In the genomic region with DNA sequence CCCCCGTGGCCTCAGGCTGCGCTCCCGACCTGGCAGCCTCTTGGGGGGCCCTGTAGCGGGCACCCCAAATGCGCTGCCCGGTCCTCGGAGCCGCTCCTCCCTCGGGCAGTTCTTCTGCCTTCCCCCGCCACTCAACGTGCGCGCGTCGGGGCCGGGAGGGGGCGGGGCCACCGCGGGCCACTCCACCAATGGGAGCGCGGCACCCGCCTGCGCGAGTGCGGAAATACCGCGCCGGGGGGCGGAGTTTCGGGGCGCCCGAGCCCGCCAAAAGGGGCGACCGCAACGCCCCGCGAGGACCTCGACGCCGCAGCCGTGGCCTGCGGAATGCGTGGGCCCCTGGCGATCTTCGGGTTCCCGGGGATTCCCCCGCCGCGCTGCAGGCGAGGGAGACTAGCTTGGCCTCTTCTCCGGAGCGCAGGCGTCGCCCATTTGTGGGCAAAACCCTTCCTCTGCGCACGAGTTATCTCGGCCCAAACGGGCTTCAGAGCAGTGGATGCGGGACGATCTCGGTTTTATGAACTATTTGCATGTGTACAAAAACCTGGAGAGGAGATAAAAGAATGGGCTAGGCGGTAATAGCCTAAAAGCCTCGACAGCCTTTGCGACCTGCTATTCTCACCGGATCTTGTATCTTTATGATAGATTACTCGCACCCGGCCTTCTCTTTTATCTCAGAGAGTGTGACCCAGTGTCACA, we compare ENCODE assay signal across 8 cellular contexts. TPM values are rescaled to one million over a fixed set of nuclear protein-coding genes. Genes with fewer than 3 reads are reported as not detected.
DNase-seq lines count a peak whose midpoint lies in the region; ATAC-seq and TF ChIP-seq lines count a peak whose summit lies in the region.

TASOR (minus strand) TSS at position 144 of the 696 bp plus-strand sequence. CDS start 259 bp downstream, outside the sequence.

- H3K4me1 ChIP-seq in Loucy (ENCODE audit: insufficient read depth, low read length, poor library complexity, severe bottlenecking): peaks cover 34% of the 10 kb centered on the region
- H3K4me1 ChIP-seq in prostate gland (replicated peaks): peaks cover 3% of the 10 kb centered on the region
- H3K4me1 ChIP-seq in upper lobe of right lung: peaks cover 34% of the 10 kb centered on the region

- H3K27ac ChIP-seq in prostate gland: peak within 1 kb of the TSS; percentile 98 to 99
- peak within 1 kb of the TSS; percentile 97 for H3K27ac ChIP-seq in upper lobe of right lung

- no peaks in the 10 kb centered on the region for H3F3A ChIP-seq in Loucy (ENCODE audit: low read depth)

- no peaks in the 10 kb centered on the region for H3K9me2 ChIP-seq in Loucy (replicated peaks; ENCODE audit: low read depth, low read length)

- peak within 1 kb of the TSS; percentile 97 for H3K9ac ChIP-seq in Loucy (ENCODE audit: low read depth, low read length, poor library complexity, severe bottlenecking)

- no peaks in the 10 kb centered on the region for H3K9me3 ChIP-seq in Loucy (ENCODE audit: insufficient read depth, low read depth, low read length)
- H3K9me3 ChIP-seq in prostate gland: no peaks in the 10 kb centered on the region
- no peaks in the 10 kb centered on the region for H3K9me3 ChIP-seq in upper lobe of right lung

- WGBS in prostate gland: 27% methylated on average over 39 of the region's 68 CpGs

- intact Hi-C loops in T-helper 1 cell treated with Interleukin-12 subunit alpha and Interleukin-12 subunit beta and Interleukin-4 antibody, amounts not matched to agents 30 ng/mL and 1 ng/mL, for 36 hours (cut with micrococcal nuclease): loop anchor here (1.0 to 5.0 kb wide), 6 partner anchors 74 to 1074 kb away; partner anchors contain the start of genes APPL1, PDE12 and SLMAP
- intact Hi-C loops in left cardiac atrium (cut with DNase I): no loop called here
- intact Hi-C loops in prostate gland (cut with DNase I): no loop called here
- intact Hi-C loops in upper lobe of right lung (cut with DNase I): no loop called here

- DNase-seq in GM04504 (ENCODE audit: low read depth): peak; percentile 55
- DNase-seq in H4 (ENCODE audit: low spot score): peak; percentile 33
- DNase-seq in amniotic stem cell (lab: John Stamatoyannopoulos, UW): peak; percentile 37
- DNase-seq in left cardiac atrium: peak; percentile 89
- peak; percentile 70 for DNase-seq in prostate gland (ENCODE audit: low spot score)
- peak; percentile 95 for DNase-seq in upper lobe of right lung

- H3K79me2 ChIP-seq in Loucy (ENCODE audit: insufficient read depth, low read length): peaks cover 49% of the 10 kb centered on the region

- TF ChIP-seq POLR2A in prostate gland (IDR thresholded peaks at IDR 0.05): peak; percentile 72

- H4K20me1 ChIP-seq in Loucy (ENCODE audit: insufficient read depth, low read length, poor library complexity, severe bottlenecking): peaks cover 35% of the 10 kb centered on the region

- ATAC-seq in left cardiac atrium (peak; percentile 98), upper lobe of right lung (peak; percentile 98)

- peak within 1 kb of the TSS; percentile 79 for H3K4me3 ChIP-seq in Loucy (ENCODE audit: low read length, poor library complexity, severe bottlenecking)
- H3K4me3 ChIP-seq in prostate gland: peak within 1 kb of the TSS; percentile 85 to 87
- H3K4me3 ChIP-seq in upper lobe of right lung: peak within 1 kb of the TSS; percentile 78

- TF ChIP-seq CTCF in Loucy (conservative IDR thresholded peaks at IDR 0.05; ENCODE audit: low read length) (no peak), prostate gland (IDR thresholded peaks at IDR 0.05) (no peak), upper lobe of right lung (IDR thresholded peaks at IDR 0.05) (no peak)

- H3K36me3 ChIP-seq in Loucy (ENCODE audit: insufficient read depth, low read length): no peaks in the 10 kb centered on the region
- H3K36me3 ChIP-seq in prostate gland: no peaks in the 10 kb centered on the region
- no peaks in the 10 kb centered on the region for H3K36me3 ChIP-seq in upper lobe of right lung

- peak within 1 kb of the TSS; percentile 99 for H2AFZ ChIP-seq in Loucy (ENCODE audit: low read length)

- H3K27me3 ChIP-seq in Loucy (ENCODE audit: insufficient read depth, low read length, poor library complexity, severe bottlenecking) (no peaks in the 10 kb centered on the region), prostate gland (replicated peaks; ENCODE audit: insufficient read depth) (no peaks in the 10 kb centered on the region), upper lobe of right lung (no peaks in the 10 kb centered on the region)

- peak within 1 kb of the TSS; percentile 92 for H3K4me2 ChIP-seq in Loucy (ENCODE audit: low read depth, low read length, poor library complexity, severe bottlenecking)

RNA-seq across cellular contexts. Expression of gene TASOR, which starts in this region (rescaled TPM):
- total RNA-seq in H4 (2014; rRNA removed; shearing (Covaris generic)): 36.4 and 40.9 TPM in 2 replicates
- total RNA-seq in T-helper 1 cell treated with Interleukin-12 subunit alpha and Interleukin-12 subunit beta and Interleukin-4 antibody, amounts not matched to agents 30 ng/mL and 1 ng/mL, for 36 hours: 67.5 and 72.1 TPM in 2 replicates
- total RNA-seq in left cardiac atrium (10 to 100 TPM; 30.0 to 34.7 TPM), prostate gland (100 to 1,000 TPM in 1 of 2 donors, 10 to 100 TPM in 1; 56.5 to 120 TPM), upper lobe of right lung (61.7 TPM)

Comparison
In these comparisons a context has a peak if more than half of its experiments do, and no peak if none do; other contexts are left out.
1. Peak in every context shown above with its lines: DNase-seq, ATAC-seq, H3K4me3 ChIP-seq and H3K27ac ChIP-seq.
2. DNase-seq: peak in every context shown above with its lines; median percentile 95 in upper lobe of right lung; 89 in left cardiac atrium; 70 in prostate gland; 55 in GM04504; 37 in amniotic stem cell; 33 in H4.